17 cellular contexts compared by ENCODE assay signal in genomic region chr12:10943167-10943566, GRCh38. TPM values are rescaled to one million over a fixed set of nuclear protein-coding genes. Genes with fewer than 3 reads are reported as not detected.
DNase-seq lines count a peak whose midpoint lies in the region; TF ChIP-seq lines count a peak whose summit lies in the region.
"Had no signal": no experiment of that assay in that cellular context is flagged by ENCODE, and none has a peak within 500 bp of the region (broad histone marks: within the 10 kb centered on the region; RNA-seq: fewer than 3 reads in every experiment).

No MANE protein-coding gene starts in this region.

- H2BK12ac ChIP-seq in mesenchymal stem cell (ENCODE audit: low read length in 2 of 2): no peak overlapping the region

- no peaks in the 10 kb centered on the region for H3K79me2 ChIP-seq in PC-9 (ENCODE audit: low read depth)

- H3K9me3 Mint-ChIP-seq in MCF 10A (ENCODE audit: unreplicated experiment): peaks cover 6% of the 10 kb centered on the region

- H3K4ac ChIP-seq in mesenchymal stem cell (ENCODE audit: low read depth in 1 of 2, low read length in 2 of 2): no peak overlapping the region

- H3K79me1 ChIP-seq in mesenchymal stem cell (replicated peaks; ENCODE audit: low read length, poor library complexity, severe bottlenecking): peaks cover 3% of the 10 kb centered on the region

- H3K14ac ChIP-seq in mesenchymal stem cell (ENCODE audit: low read length in 2 of 2): no peak overlapping the region

- WGBS in mesenchymal stem cell: 98% methylated on average over 2 of the region's 2 CpGs

- H3K36me3 Mint-ChIP-seq in MCF 10A (ENCODE audit: insufficient read depth, unreplicated experiment): peaks cover 11% of the 10 kb centered on the region

- H3K4me1 Mint-ChIP-seq in MCF 10A (ENCODE audit: insufficient read depth, unreplicated experiment): peaks cover 31% of the 10 kb centered on the region
- H3K4me1 Mint-ChIP-seq: B cell had no signal

- peaks cover 8% of the 10 kb centered on the region; the same call in 1 of the 2 replicates for H3F3A ChIP-seq in PC-9 (ENCODE audit: insufficient read depth, low read depth)

- H3K27me3 Mint-ChIP-seq in MCF 10A (ENCODE audit: insufficient read depth, unreplicated experiment): no peaks in the 10 kb centered on the region
- H3K27me3 Mint-ChIP-seq: B cell; CD4-positive, alpha-beta memory T cell had no signal

- TF ChIP-seq POLR2A in breast epithelium (IDR thresholded peaks at IDR 0.05): no peak

- H4K8ac ChIP-seq in mesenchymal stem cell (ENCODE audit: low read length): no peak overlapping the region

- no peak overlapping the region for H2BK120ac ChIP-seq in mesenchymal stem cell (ENCODE audit: low read depth, low read length)

- H3K4me3 Mint-ChIP-seq in MCF 10A (ENCODE audit: unreplicated experiment): no peak overlapping the region
- H3K4me3 Mint-ChIP-seq: B cell; CD4-positive, alpha-beta memory T cell; H9 had no signal

- H3K27ac ChIP-seq in breast epithelium: no peak overlapping the region
- H3K27ac ChIP-seq in PC-9: peak overlapping the region; percentile 87
- peak overlapping the region; percentile 13 for H3K27ac ChIP-seq in mesenchymal stem cell (ENCODE audit: low read length, poor library complexity, severe bottlenecking)

- no peaks in the 10 kb centered on the region for H4K20me1 ChIP-seq in PC-9 (ENCODE audit: insufficient read depth)

- POLR2A ChIA-PET in MCF 10A (lab: Yijun Ruan, JAX) (interaction anchor here (1.2 kb wide), 1 partner anchor 10 kb away, joined by 4 read pairs; no protein-coding TSS in a partner anchor), PC-9 (lab: Charles Lee; ENCODE audit: unreplicated experiment) (no interaction called here)

- H2AFZ ChIP-seq in PC-9 (no peak overlapping the region), mesenchymal stem cell (ENCODE audit: low read depth, low read length) (no peak overlapping the region)

- no peak overlapping the region for H2BK15ac ChIP-seq in mesenchymal stem cell (ENCODE audit: low read depth, poor library complexity, severe bottlenecking)

- no peak overlapping the region for H3K18ac ChIP-seq in mesenchymal stem cell (ENCODE audit: low read depth in 1 of 2, low read length in 2 of 2)

- no peaks in the 10 kb centered on the region for H3K9me3 ChIP-seq in breast epithelium
- peaks cover 4% of the 10 kb centered on the region for H3K9me3 ChIP-seq in PC-9 (ENCODE audit: insufficient read depth, low read depth)
- H3K9me3 ChIP-seq in mesenchymal stem cell (ENCODE audit: control insufficient read depth, low read length): peaks cover 25% of the 10 kb centered on the region

- H4K91ac ChIP-seq in mesenchymal stem cell (ENCODE audit: low read length): no peak overlapping the region

- H3K4me2 ChIP-seq in PC-9 (0 out of 2 replicates have a peak overlapping the region, but pooled peaks have one; percentile 49), mesenchymal stem cell (ENCODE audit: low read length, poor library complexity, severe bottlenecking) (no peak overlapping the region)

- no peak overlapping the region for H3K23ac ChIP-seq in mesenchymal stem cell (ENCODE audit: low read length in 2 of 2)

- H3K4me1 ChIP-seq in breast epithelium: no peaks in the 10 kb centered on the region
- peaks cover 32% of the 10 kb centered on the region for H3K4me1 ChIP-seq in PC-9 (replicated peaks; ENCODE audit: insufficient read depth)
- H3K4me1 ChIP-seq in mesenchymal stem cell (ENCODE audit: control insufficient read depth, insufficient read depth, low read depth, low read length): peaks cover 6% of the 10 kb centered on the region

- H3K4me3 ChIP-seq in breast epithelium (no peak overlapping the region), PC-9 (no peak overlapping the region), mesenchymal stem cell (ENCODE audit: insufficient read depth in 1 of 2, low read depth in 1 of 2, low read length in 2 of 2) (no peak overlapping the region)
- H3K4me3 ChIP-seq: GM12878 had no signal

- no peak overlapping the region for H2BK5ac ChIP-seq in mesenchymal stem cell (ENCODE audit: low read depth, low read length, poor library complexity, severe bottlenecking)

- intact Hi-C loops in MCF 10A (cut with micrococcal nuclease) (loop anchor here (5.0 kb wide), 1 partner anchor 229 kb away; the partner anchor contains the start of gene SMIM10L1), breast epithelium (cut with DNase I; ENCODE audit: low total_unique reads) (no loop called here), PC-9 (cut with micrococcal nuclease; ENCODE audit: unreplicated experiment) (no loop called here)

- no peak overlapping the region for H2AK5ac ChIP-seq in mesenchymal stem cell (ENCODE audit: low read length, severe bottlenecking)

- H3K27ac Mint-ChIP-seq in MCF 10A (ENCODE audit: low read depth, unreplicated experiment): peak overlapping the region; percentile 78
- H3K27ac Mint-ChIP-seq: B cell; CD4-positive, alpha-beta memory T cell had no signal

- BruUV-seq in MCF 10A (replicated peaks; lab: Mats Ljungman, UMichigan) (no TSS peak), PC-9 (replicated peaks; lab: Mats Ljungman, UMichigan) (no TSS peak)

- H3K27me3 ChIP-seq in breast epithelium (no peaks in the 10 kb centered on the region), PC-9 (ENCODE audit: insufficient read depth, low read depth) (no peaks in the 10 kb centered on the region), mesenchymal stem cell (ENCODE audit: control insufficient read depth in 1 of 2, insufficient read depth in 1 of 2, low read length in 2 of 2) (no peaks in the 10 kb centered on the region)

- TF ChIP-seq CTCF in MCF 10A (IDR thresholded peaks at IDR 0.05; ENCODE audit: unreplicated experiment) (no peak), breast epithelium (IDR thresholded peaks at IDR 0.05) (no peak), PC-9 (conservative IDR thresholded peaks at IDR 0.05) (no peak)

- H3K36me3 ChIP-seq in breast epithelium (no peaks in the 10 kb centered on the region), PC-9 (ENCODE audit: low read depth) (no peaks in the 10 kb centered on the region), mesenchymal stem cell (ENCODE audit: control insufficient read depth in 1 of 2, insufficient read depth in 2 of 2, low read depth in 1 of 2, low read length in 2 of 2) (no peaks in the 10 kb centered on the region)

- CTCF ChIA-PET in MCF 10A (lab: Yijun Ruan, JAX): interaction anchor here (0.6 to 2.7 kb wide), 5 partner anchors 7 to 543 kb away, joined by 3 to 11 read pairs (median 3); no protein-coding TSS in a partner anchor
- CTCF ChIA-PET in PC-9 (lab: Charles Lee): no interaction called here

- no peak overlapping the region for H3K9ac ChIP-seq in mesenchymal stem cell (ENCODE audit: low read length)

- H3K9me2 ChIP-seq in PC-9 (ENCODE audit: insufficient read depth): no peaks in the 10 kb centered on the region

- DNase-seq in MCF 10A (ENCODE audit: unreplicated experiment) (no peak), breast epithelium (ENCODE audit: low spot score in 2 of 2) (no peak), PC-9 (no peak), mesenchymal stem cell (no peak), DMS153 treated with DMSO at 0.1 percent for 48 hours (lab: John Stamatoyannopoulos, UW; ENCODE audit: unreplicated experiment) (no peak), AG20443 (ENCODE audit: low spot score) (no peak)
- no peak for DNase-seq in stimulated activated CD4-positive, alpha-beta T cell treated with anti-CD3 and anti-CD28 coated beads, Interleukin-4, amount 100 ng/mL, for 4 hours
- DNase-seq: 8988T; C1 segment of cervical spinal cord; CD4-positive, alpha-beta memory T cell; DMS 273 treated with DMSO at 0.1 percent for 48 hours; DMS79; GOT3; H9 had no signal

RNA-seq across cellular contexts. Expression of gene TAS2R14, which starts 4.1 kb away (rescaled TPM):
- total RNA-seq in MCF 10A (2022) (1.6 and 1.9 TPM in 2 replicates), breast epithelium (1 to 10 TPM; 3.7 to 8.8 (median 7.9) TPM), PC-9 (2021) (1.8 and 3.3 TPM in 2 replicates)
- 0.72 TPM for polyA plus RNA-seq in mesenchymal stem cell (2013, experiment 1 of 2)
- 1.3 TPM for polyA plus RNA-seq in mesenchymal stem cell (2013, experiment 2 of 2)

RNA-seq across cellular contexts. Expression of gene PRH2, which starts 14.1 kb away (rescaled TPM):
- total RNA-seq in MCF 10A (2022) (not detected in 2 replicates), breast epithelium (not detected), PC-9 (2021) (not detected in 2 replicates)
- polyA plus RNA-seq in mesenchymal stem cell (2013, experiment 1 of 2): not detected
- polyA plus RNA-seq in mesenchymal stem cell (2013, experiment 2 of 2): 0.11 TPM
- total RNA-seq: B cell; CD4-positive, alpha-beta memory T cell; G401; GM12878; H9 had no signal
- polyA plus RNA-seq: CD4-positive, alpha-beta memory T cell had no signal

RNA-seq across cellular contexts. Expression of gene TAS2R13, which starts 33.8 kb away (rescaled TPM):
- total RNA-seq in MCF 10A (2022): 0.68 and 0.93 TPM in 2 replicates
- 1 to 10 TPM; 3.5 to 6.9 (median 5.9) TPM for total RNA-seq in breast epithelium
- 1.9 and 2.6 TPM in 2 replicates for total RNA-seq in PC-9 (2021)
- polyA plus RNA-seq in mesenchymal stem cell (2013, experiment 1 of 2): not detected
- not detected for polyA plus RNA-seq in mesenchymal stem cell (2013, experiment 2 of 2)
- total RNA-seq: G401 had no signal
- polyA plus RNA-seq: CD4-positive, alpha-beta memory T cell had no signal

RNA-seq across cellular contexts. Expression of gene TAS2R50, which starts 43.5 kb away (rescaled TPM):
- 0.86 and 1.1 TPM in 2 replicates for total RNA-seq in MCF 10A (2022)
- total RNA-seq in breast epithelium: 1 to 10 TPM; 4.0 to 6.2 (median 4.2) TPM
- 1.6 and 2.3 TPM in 2 replicates for total RNA-seq in PC-9 (2021)
- polyA plus RNA-seq in mesenchymal stem cell (2013, experiment 1 of 2): not detected
- polyA plus RNA-seq in mesenchymal stem cell (2013, experiment 2 of 2): 0.04 TPM
- total RNA-seq: G401 had no signal
- polyA plus RNA-seq: CD4-positive, alpha-beta memory T cell had no signal

RNA-seq across cellular contexts. Expression of gene TAS2R20, which starts 54.9 kb away (rescaled TPM):
- total RNA-seq in MCF 10A (2022) (1.1 and 1.8 TPM in 2 replicates), breast epithelium (1 to 10 TPM; 4.6 to 7.9 (median 5.6) TPM), PC-9 (2021) (1.8 and 2.6 TPM in 2 replicates)
- polyA plus RNA-seq in mesenchymal stem cell (2013, experiment 1 of 2): 0.11 TPM
- 0.07 TPM for polyA plus RNA-seq in mesenchymal stem cell (2013, experiment 2 of 2)

Comparison
In these comparisons a context has a peak if more than half of its experiments do, and no peak if none do; other contexts are left out.
1. H3K27ac ChIP-seq: peak in PC-9 (single experiment) and mesenchymal stem cell (single experiment); none in breast epithelium (0 of 2).